In genomic region chr2:36785179-36785795, GRCh38 we compare ENCODE assay signal across 8 cellular contexts.
DNase-seq lines count a peak whose midpoint lies in the region; ATAC-seq and TF ChIP-seq lines count a peak whose summit lies in the region.

No MANE protein-coding gene starts in this region.

- DNase-seq in AG04450 (ENCODE audit: low read depth, low spot score) (peak; percentile 27), NCI-H69 (lab: John Stamatoyannopoulos, UW) (peak; percentile 56), mesothelial cell of epicardium (ENCODE audit: low spot score in 2 of 2, unreplicated experiment in 2 of 2) (peak in 1 of 2 experiments; percentile 91)
- DNase-seq in activated CD4-positive, alpha-beta T cell treated with anti-CD3 and anti-CD28 coated beads, Interleukin-2, amount 50 U/mL, for 48 hours = peak; percentile 71 to 75
- DNase-seq in effector memory CD8-positive, alpha-beta T cell = peak; percentile 61 to 85 (median 73)
- DNase-seq in stimulated activated CD8-positive, alpha-beta memory T cell treated with anti-CD3 and anti-CD28 coated beads, Interleukin-7, amount 100 ng/mL, for 1 hour (ENCODE audit: low read depth in 2 of 2) = peak; percentile 31 to 34

- H3K36me3 Mint-ChIP-seq in effector memory CD8-positive, alpha-beta T cell (ENCODE audit: insufficient read depth) = no peaks in the 10 kb centered on the region
- no peaks in the 10 kb centered on the region for H3K36me3 Mint-ChIP-seq in mesothelial cell of epicardium

- no peak overlapping the region for H3K27ac ChIP-seq in AG04450 (ENCODE audit: low read depth, low read length)

- TF ChIP-seq CTCF in AG04450 (IDR thresholded peaks at IDR 0.05; ENCODE audit: low read depth, low read length) (peak; percentile 99), mesothelial cell of epicardium (IDR thresholded peaks at IDR 0.05; ENCODE audit: unreplicated experiment) (peak; percentile 95)

- no peak overlapping the region for H3K27ac Mint-ChIP-seq in effector memory CD8-positive, alpha-beta T cell
- H3K27ac Mint-ChIP-seq in mesothelial cell of epicardium = no peak overlapping the region

- no peaks in the 10 kb centered on the region for H3K9me3 Mint-ChIP-seq in effector memory CD8-positive, alpha-beta T cell
- H3K9me3 Mint-ChIP-seq in mesothelial cell of epicardium = no peaks in the 10 kb centered on the region

- H3K4me1 Mint-ChIP-seq in effector memory CD8-positive, alpha-beta T cell (ENCODE audit: low read depth in 2 of 2) = peaks cover 6 to 14% of the 10 kb centered on the region in 2 donors
- H3K4me1 Mint-ChIP-seq in mesothelial cell of epicardium = peaks cover 13% of the 10 kb centered on the region

- no peak overlapping the region for H3K4me3 Mint-ChIP-seq in effector memory CD8-positive, alpha-beta T cell
- no peak overlapping the region for H3K4me3 Mint-ChIP-seq in mesothelial cell of epicardium

- ATAC-seq in GM18858 (IDR thresholded peaks at IDR 0.05; ENCODE audit: unreplicated experiment) = peak; percentile 61
- ATAC-seq in HG03378 (IDR thresholded peaks at IDR 0.05; ENCODE audit: unreplicated experiment) = peak; percentile 71
- ATAC-seq in effector memory CD8-positive, alpha-beta T cell (replicated peaks) = peak; percentile 91

- peaks cover 33% of the 10 kb centered on the region for H3K27me3 ChIP-seq in AG04450 (ENCODE audit: control insufficient read depth, insufficient read depth, low read length)

- no peak overlapping the region for H3K4me3 ChIP-seq in AG04450 (ENCODE audit: low read depth, low read length)

- no peaks in the 10 kb centered on the region for H3K9me3 ChIP-seq in AG04450 (ENCODE audit: control insufficient read depth, insufficient read depth, low read length)

- CTCF ChIA-PET in AG04450 (lab: Charles Lee) = interaction anchor here (0.6 to 4.0 kb wide), 55 partner anchors 9 to 1322 kb away, joined by 3 to 67 read pairs (median 3); partner anchors contain the start of gene VIT

- peaks cover 12 to 32% of the 10 kb centered on the region in 2 donors for H3K27me3 Mint-ChIP-seq in effector memory CD8-positive, alpha-beta T cell
- H3K27me3 Mint-ChIP-seq in mesothelial cell of epicardium (ENCODE audit: low read depth) = peaks cover 10% of the 10 kb centered on the region

- POLR2A ChIA-PET in AG04450 (lab: Yijun Ruan, JAX) = no interaction called here
